16 cellular contexts compared by ENCODE assay signal in genomic region chr7:78601728-78602127, GRCh38.
"Had no signal": no experiment of that assay in that cellular context is flagged by ENCODE, and none has a peak within 500 bp of the region (broad histone marks: within the 10 kb centered on the region; RNA-seq: fewer than 3 reads in every experiment).

No MANE protein-coding gene starts in this region.

- H3K4me3 ChIP-seq: dorsolateral prefrontal cortex, prostate gland, stomach, thyroid gland had no signal

- ATAC-seq: activated CD4-positive, alpha-beta T cell treated with anti-CD3 and anti-CD28 coated beads for 36 hours; activated T-cell treated with anti-CD3 and anti-CD28 coated beads, Interleukin-2, amount 50 U/mL, for 4 hours; sciatic nerve; T-helper 17 cell had no signal

- DNase-seq: activated CD4-positive, alpha-beta memory T cell treated with anti-CD3 and anti-CD28 coated beads, Interleukin-2, amount 10 ng/mL, durations not matched to agents 7 days and 5 days; activated CD4-positive, alpha-beta T cell treated with anti-CD3 and anti-CD28 coated beads for 36 hours; activated effector memory CD4-positive, alpha-beta T cell treated with Interleukin-2 at 50 U/mL for 16 hours; activated naive CD4-positive, alpha-beta T cell treated with anti-CD3 and anti-CD28 coated beads, Interleukin-2, amount 50 U/mL, for 16 hours; activated T-cell treated with anti-CD3 and anti-CD28 coated beads, Interleukin-2, amount 50 U/mL, for 4 hours; dorsolateral prefrontal cortex; endodermal cell; immature natural killer cell; mesendoderm; nephron progenitor cell; stimulated activated CD4-positive, alpha-beta T cell treated with anti-CD3 and anti-CD28 coated beads, Interleukin-1b, Interleukin-23, amount 100 ng/mL, for 48 hours; stomach; T-helper 17 cell; thyroid gland had no signal

- H3K4me1 ChIP-seq: prostate gland, stomach had no signal

- H3K9me3 ChIP-seq: prostate gland, stomach, thyroid gland had no signal

- H3K27ac ChIP-seq: dorsolateral prefrontal cortex, prostate gland, stomach, thyroid gland had no signal

- H3K36me3 ChIP-seq: prostate gland, stomach, thyroid gland had no signal

- H3K27me3 ChIP-seq: dorsolateral prefrontal cortex, stomach, thyroid gland had no signal
